In the genomic region with DNA sequence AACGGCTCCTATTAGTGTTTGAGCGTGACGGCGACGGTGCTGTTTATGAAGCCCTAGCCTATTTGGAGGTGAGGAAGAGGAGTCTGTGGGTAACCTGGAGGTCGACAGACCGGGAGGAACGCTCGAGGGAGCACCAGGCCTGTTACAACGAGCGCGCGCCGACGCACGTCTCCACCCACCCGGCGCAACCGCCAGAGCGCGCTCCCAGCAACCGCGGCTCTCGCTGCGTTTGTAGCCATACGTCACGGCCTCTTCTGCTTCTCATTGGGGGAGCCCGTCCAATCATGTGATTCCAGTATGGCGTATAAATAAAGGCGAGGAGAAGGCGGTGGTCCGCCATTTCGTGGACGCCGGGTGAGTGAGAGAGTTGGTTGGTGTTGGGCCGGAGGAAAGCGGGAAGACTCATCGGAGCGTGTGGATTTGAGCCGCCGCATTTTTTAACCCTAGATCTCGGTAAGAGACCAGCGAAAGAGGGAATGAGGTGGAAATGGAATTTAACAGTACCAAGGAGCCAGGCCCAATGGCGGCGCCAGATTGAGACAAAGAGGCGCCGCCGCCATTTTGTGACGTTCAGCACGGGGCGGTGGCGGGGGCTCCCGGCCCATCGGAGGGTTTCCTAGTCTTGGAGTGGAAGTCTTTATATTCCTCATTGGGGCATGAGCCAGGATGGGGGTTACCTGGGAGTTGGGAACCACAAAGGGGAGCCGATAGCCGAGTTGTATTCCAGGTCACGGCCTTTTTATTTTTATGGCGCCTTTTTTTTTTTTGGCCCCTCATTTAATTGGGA, we compare ENCODE assay signal across 8 cellular contexts. TPM values are rescaled to one million over a fixed set of nuclear protein-coding genes. Genes with fewer than 3 reads are reported as not detected.
A peak's percentile ranks its signal among the peaks of the same experiment; 100 is the strongest.
DNase-seq lines count a peak whose midpoint lies in the region; ATAC-seq and TF ChIP-seq lines count a peak whose summit lies in the region.

Gene SRSF3 (plus strand): TSS at position 334 of the 787 bp plus-strand sequence. CDS start 2,401 bp downstream, outside the sequence.

- no peaks in the 10 kb centered on the region for H3K27me3 Mint-ChIP-seq in T-helper 17 cell

- peaks cover 37% of the 10 kb centered on the region for H3K4me1 Mint-ChIP-seq in T-helper 17 cell

- ATAC-seq in GM18498 (IDR thresholded peaks at IDR 0.05; ENCODE audit: unreplicated experiment): peak; percentile 88
- ATAC-seq in HG02938 (IDR thresholded peaks at IDR 0.05; ENCODE audit: unreplicated experiment): peak; percentile 83
- ATAC-seq in T-helper 17 cell: peak; percentile 90

- H3K4me3 ChIP-seq in left ventricle myocardium inferior (peak within 1 kb of the TSS; percentile 79), prostate gland (peak within 1 kb of the TSS; percentile 65 to 74), urinary bladder (ENCODE audit: low read depth, low read length) (peak within 1 kb of the TSS; percentile 81)

- H3K27ac ChIP-seq in left ventricle myocardium inferior (replicated peaks): peak within 1 kb of the TSS; percentile 98
- peak within 1 kb of the TSS; percentile 98 to 99 for H3K27ac ChIP-seq in prostate gland
- H3K27ac ChIP-seq in urinary bladder (ENCODE audit: low read depth): peak within 1 kb of the TSS; percentile 94

- H3K27me3 ChIP-seq in left ventricle myocardium inferior (ENCODE audit: low read depth): no peaks in the 10 kb centered on the region
- H3K27me3 ChIP-seq in prostate gland (replicated peaks; ENCODE audit: insufficient read depth): no peaks in the 10 kb centered on the region

- H3K36me3 ChIP-seq in left ventricle myocardium inferior: peaks cover 27% of the 10 kb centered on the region
- H3K36me3 ChIP-seq in prostate gland: peaks cover 0 to 6% of the 10 kb centered on the region in 2 donors
- peaks cover 6% of the 10 kb centered on the region for H3K36me3 ChIP-seq in urinary bladder (ENCODE audit: insufficient read depth)

- TF ChIP-seq POLR2A in prostate gland (IDR thresholded peaks at IDR 0.05): peak; percentile 97

- TF ChIP-seq CTCF in left ventricle myocardium inferior (IDR thresholded peaks at IDR 0.05; ENCODE audit: borderline replicate concordance): peak; percentile 76
- peak; percentile 46 to 89 (median 64) for TF ChIP-seq CTCF in prostate gland (IDR thresholded peaks at IDR 0.05)

- WGBS in prostate gland: under 1% methylated on average over 56 of the region's 58 CpGs
- under 1% methylated on average over 58 of the region's 58 CpGs for WGBS in urinary bladder

- peak within 1 kb of the TSS; percentile 97 for H3K27ac Mint-ChIP-seq in T-helper 17 cell

- intact Hi-C loops in left ventricle myocardium inferior (cut with micrococcal nuclease) (loop anchor here (10.0 kb wide), 1 partner anchor 49 kb away; the partner anchor contains the start of gene STK38), prostate gland (cut with DNase I) (loop anchor here (1.0 to 5.0 kb wide), 3 partner anchors 47 to 152 kb away; partner anchors contain the start of genes CDKN1A, KCTD20, PXT1 and STK38)

- H3K36me3 Mint-ChIP-seq in T-helper 17 cell (ENCODE audit: low read depth): peaks cover 21% of the 10 kb centered on the region

- H3K4me3 Mint-ChIP-seq in T-helper 17 cell: peak within 1 kb of the TSS; percentile 90

- peaks cover 61% of the 10 kb centered on the region for H3K4me1 ChIP-seq in left ventricle myocardium inferior
- no peaks in the 10 kb centered on the region for H3K4me1 ChIP-seq in prostate gland (replicated peaks)
- peaks cover 1% of the 10 kb centered on the region for H3K4me1 ChIP-seq in urinary bladder (ENCODE audit: insufficient read depth)

- H3K9me3 ChIP-seq in T-helper 17 cell (ENCODE audit: control insufficient read depth, low read length, poor library complexity, severe bottlenecking): peaks cover 2% of the 10 kb centered on the region
- H3K9me3 ChIP-seq in left ventricle myocardium inferior (replicated peaks): no peaks in the 10 kb centered on the region
- no peaks in the 10 kb centered on the region for H3K9me3 ChIP-seq in prostate gland

- DNase-seq in NCI-H1694 treated with DMSO at 0.1 percent for 48 hours (lab: John Stamatoyannopoulos, UW) (peak; percentile 97), T-helper 17 cell (peak; percentile 91 to 93 (median 92)), amygdala (lab: John Stamatoyannopoulos, UW) (peak; percentile 58 to 99 (median 96)), left ventricle myocardium inferior (peak; percentile 96), prostate gland (ENCODE audit: low spot score) (peak; percentile 98)

RNA-seq across cellular contexts. Expression of gene SRSF3, which starts in this region (rescaled TPM):
- total RNA-seq in T-helper 17 cell: 100 to 1,000 TPM; 638 to 646 TPM
- 119 TPM for total RNA-seq in left ventricle myocardium inferior
- total RNA-seq in prostate gland: 100 to 1,000 TPM; 111 to 153 TPM
- total RNA-seq in urinary bladder: 152 TPM
- 285 TPM for polyA plus RNA-seq in urinary bladder

Comparison
In these comparisons a context has a peak if more than half of its experiments do, and no peak if none do; other contexts are left out.
1. Peak in every context shown above with its lines: DNase-seq, ATAC-seq, H3K4me3 ChIP-seq and H3K27ac ChIP-seq.